Comparison of ENCODE assay signal across 8 cellular contexts in genomic region chrX:118459494-118459893, GRCh38. TPM values are rescaled to one million over a fixed set of nuclear protein-coding genes. Genes with fewer than 3 reads are reported as not detected.
DNase-seq lines count a peak whose midpoint lies in the region; ATAC-seq and TF ChIP-seq lines count a peak whose summit lies in the region.

No MANE protein-coding gene starts in this region.

- POLR2A ChIA-PET in HCT116 (lab: Charles Lee): no interaction called here

- no peaks in the 10 kb centered on the region for H3K4me1 Mint-ChIP-seq in activated naive CD4-positive, alpha-beta T cell treated with anti-CD3 and anti-CD28 coated beads for 36 hours (ENCODE audit: low read depth)

- no peak overlapping the region for H3K27ac ChIP-seq in HCT116 (ENCODE audit: low read depth, low read length)
- H3K27ac ChIP-seq in uterus: no peak overlapping the region

- H3K9me2 ChIP-seq in HCT116 (ENCODE audit: insufficient read depth): no peaks in the 10 kb centered on the region

- BruUV-seq in HCT116 (replicated peaks; lab: Mats Ljungman, UMichigan): no TSS peak

- no peak overlapping the region for H3K4me2 ChIP-seq in HCT116 (ENCODE audit: low read length)

- intact Hi-C loops in activated naive CD4-positive, alpha-beta T cell treated with anti-CD3 and anti-CD28 coated beads for 36 hours (cut with micrococcal nuclease): loop anchor here (1.0 kb wide), 2 partner anchors 142 to 348 kb away; no protein-coding TSS in a partner anchor
- intact Hi-C loops in HCT116 (cut with micrococcal nuclease): loop anchor here (2.0 to 10.0 kb wide), 2 partner anchors 145 to 345 kb away; no protein-coding TSS in a partner anchor
- intact Hi-C loops in uterus (cut with DNase I; ENCODE audit: low total_unique reads): loop anchor here (5.0 kb wide), 1 partner anchor 143 kb away; no protein-coding TSS in a partner anchor

- no peak for TF ChIP-seq POLR2A in HCT116 (IDR thresholded peaks at IDR 0.05; ENCODE audit: borderline replicate concordance, extremely low read depth, insufficient read depth, insufficient read length)
- TF ChIP-seq POLR2A in uterus (IDR thresholded peaks at IDR 0.05): no peak

- no peak overlapping the region for H2AFZ ChIP-seq in HCT116 (ENCODE audit: low read depth, low read length, poor library complexity, severe bottlenecking)

- H3K9me3 ChIP-seq in HCT116 (ENCODE audit: control insufficient read depth in 1 of 2, insufficient read depth in 1 of 2, low read depth in 1 of 2, low read length in 2 of 2) (no peaks in the 10 kb centered on the region), uterus (no peaks in the 10 kb centered on the region)

- CTCF ChIA-PET in activated naive CD4-positive, alpha-beta T cell treated with anti-CD3 and anti-CD28 coated beads for 36 hours (lab: Charles Lee): interaction anchor here (0.5 to 2.5 kb wide), 14 partner anchors 15 to 616 kb away, joined by 3 to 62 read pairs (median 4); no protein-coding TSS in a partner anchor
- CTCF ChIA-PET in HCT116 (lab: Charles Lee): interaction anchor here (0.7 to 4.3 kb wide), 6 partner anchors 14 to 336 kb away, joined by 3 to 71 read pairs (median 4); no protein-coding TSS in a partner anchor

- peak; percentile 67 for ATAC-seq in HCT116

- H3K27ac Mint-ChIP-seq in activated naive CD4-positive, alpha-beta T cell treated with anti-CD3 and anti-CD28 coated beads for 36 hours: no peak overlapping the region

- peak; percentile 27 to 47 (median 45); a peak in 5 of 6 replicates for TF ChIP-seq CTCF in HCT116 (IDR thresholded peaks at IDR 0.05 in 2 of 3, conservative IDR thresholded peaks at IDR 0.05 in 1 of 3; ENCODE audit: borderline replicate concordance in 1 of 3, insufficient read depth in 1 of 3, low read depth in 2 of 3, low read length in 2 of 3)
- TF ChIP-seq CTCF in uterus (IDR thresholded peaks at IDR 0.05): peak; percentile 45 to 67 (median 54)

- H3K27me3 Mint-ChIP-seq in activated naive CD4-positive, alpha-beta T cell treated with anti-CD3 and anti-CD28 coated beads for 36 hours (ENCODE audit: low read depth): no peaks in the 10 kb centered on the region

- no peaks in the 10 kb centered on the region for H3K79me2 ChIP-seq in HCT116 (ENCODE audit: insufficient read depth, low read length)

- H3K27me3 ChIP-seq in HCT116 (ENCODE audit: insufficient read depth, low read length) (no peaks in the 10 kb centered on the region), uterus (no peaks in the 10 kb centered on the region)

- no peaks in the 10 kb centered on the region for H3K4me1 ChIP-seq in HCT116 (ENCODE audit: control insufficient read depth in 1 of 2, insufficient read depth in 2 of 2, low read length in 2 of 2)
- no peaks in the 10 kb centered on the region for H3K4me1 ChIP-seq in uterus

- H3K36me3 Mint-ChIP-seq in activated naive CD4-positive, alpha-beta T cell treated with anti-CD3 and anti-CD28 coated beads for 36 hours (ENCODE audit: low read depth): no peaks in the 10 kb centered on the region

- H4K20me1 ChIP-seq in HCT116 (ENCODE audit: insufficient read depth): no peaks in the 10 kb centered on the region

- peak; percentile 37 for DNase-seq in activated naive CD4-positive, alpha-beta T cell treated with anti-CD3 and anti-CD28 coated beads for 36 hours
- DNase-seq in activated naive CD4-positive, alpha-beta T cell treated with Interleukin-2 at 50 U/mL for 16 hours: no peak
- DNase-seq in HCT116 (ENCODE audit: low read depth, low spot score) (no peak), NCI-H446 (lab: John Stamatoyannopoulos, UW) (peak; percentile 2 to 61), amniotic epithelial cell (ENCODE audit: low read depth) (peak; percentile 34), iris pigment epithelial cell (ENCODE audit: low read depth) (peak; percentile 38), uterus (no peak), ecto neural progenitor cell (ENCODE audit: low spot score) (no peak)

- H3K36me3 ChIP-seq in HCT116 (ENCODE audit: control insufficient read depth in 1 of 2, insufficient read depth in 2 of 2, low read length in 2 of 2) (no peaks in the 10 kb centered on the region), uterus (no peaks in the 10 kb centered on the region)

- H3K4me3 Mint-ChIP-seq in activated naive CD4-positive, alpha-beta T cell treated with anti-CD3 and anti-CD28 coated beads for 36 hours: no peak overlapping the region

- peak; percentile 71 for TF ChIP-seq RAD21 in HCT116 (IDR thresholded peaks at IDR 0.05; ENCODE audit: low read depth)

- no peaks in the 10 kb centered on the region for H3K9me3 Mint-ChIP-seq in activated naive CD4-positive, alpha-beta T cell treated with anti-CD3 and anti-CD28 coated beads for 36 hours

- H3K9ac ChIP-seq in HCT116 (ENCODE audit: low read length): no peak overlapping the region

- H3K4me3 ChIP-seq in HCT116 (replicated peaks in 1 of 2; ENCODE audit: low read depth in 1 of 2, low read length in 2 of 2) (no peak overlapping the region), uterus (no peak overlapping the region)

- RAD21 ChIA-PET in HCT116 (lab: Charles Lee; ENCODE audit: low non-redundant PET in 1 of 2, low total read pairs in 2 of 2, uncharacterized antibody in 2 of 2, unreplicated experiment in 2 of 2): interaction anchor here (1.1 to 1.5 kb wide), 4 partner anchors 12 to 142 kb away, joined by 3 to 9 read pairs (median 3); no protein-coding TSS in a partner anchor

TF ChIP-seq in HCT116, 20 proteins besides CTCF, POLR2A, EP300 and RAD21 (continues in another document):
- TF ChIP-seq EZH2 (IDR thresholded peaks at IDR 0.05) (no peak), SP1 (IDR thresholded peaks at IDR 0.05; ENCODE audit: low read depth) (no peak), POLR2AphosphoS5 (IDR thresholded peaks at IDR 0.05; ENCODE audit: low read depth, low read length) (no peak), EGR1 (IDR thresholded peaks at IDR 0.05; ENCODE audit: low read depth) (no peak), CEBPB (IDR thresholded peaks at IDR 0.05; ENCODE audit: low read depth) (no peak), ZNF274 (IDR thresholded peaks at IDR 0.05; ENCODE audit: low read depth, low read length) (no peak), MAX (IDR thresholded peaks at IDR 0.05) (no peak), FOSL1 (IDR thresholded peaks at IDR 0.05; ENCODE audit: low read depth) (no peak), ELF1 (IDR thresholded peaks at IDR 0.05; ENCODE audit: borderline replicate concordance, low read depth) (no peak), JUND (IDR thresholded peaks at IDR 0.05) (no peak), EZH2phosphoT487 (IDR thresholded peaks at IDR 0.05; ENCODE audit: borderline replicate concordance) (no peak), SRF (IDR thresholded peaks at IDR 0.05; ENCODE audit: low read depth) (no peak), ZBTB33 (IDR thresholded peaks at IDR 0.05; ENCODE audit: extremely low read depth, insufficient replicate concordance, low read length) (no peak), SIN3A (IDR thresholded peaks at IDR 0.05; ENCODE audit: low read depth) (no peak), ZFX (IDR thresholded peaks at IDR 0.05) (no peak), CBX3 (IDR thresholded peaks at IDR 0.05; ENCODE audit: low read depth) (no peak), ATF3 (IDR thresholded peaks at IDR 0.05) (no peak)

RNA-seq across cellular contexts. Expression of gene DOCK11, which starts 36.1 kb away (rescaled TPM):
- 10 to 100 TPM; 32.8 to 34.8 TPM for total RNA-seq in activated naive CD4-positive, alpha-beta T cell treated with anti-CD3 and anti-CD28 coated beads for 36 hours
- total RNA-seq in HCT116 (2021; ENCODE audit: unreplicated experiment): 0.59 TPM
- polyA plus RNA-seq in HCT116 (2012): 0.02 and 0.31 TPM in 2 replicates
- total RNA-seq in uterus: 10 to 100 TPM; 13.1 to 33.1 (median 25.4) TPM

Comparison
In these comparisons a context has a peak if more than half of its experiments do, and no peak if none do; other contexts are left out.
1. DNase-seq: peak in activated naive CD4-positive, alpha-beta T cell treated with anti-CD3 and anti-CD28 coated beads for 36 hours (single experiment), NCI-H446 (2 of 2), amniotic epithelial cell (single experiment) and iris pigment epithelial cell (single experiment); none in activated naive CD4-positive, alpha-beta T cell treated with Interleukin-2 at 50 U/mL for 16 hours (single experiment), HCT116 (single experiment), uterus (0 of 2) and ecto neural progenitor cell (single experiment).